ENCODE assay signal across 9 cellular contexts in the genomic region with DNA sequence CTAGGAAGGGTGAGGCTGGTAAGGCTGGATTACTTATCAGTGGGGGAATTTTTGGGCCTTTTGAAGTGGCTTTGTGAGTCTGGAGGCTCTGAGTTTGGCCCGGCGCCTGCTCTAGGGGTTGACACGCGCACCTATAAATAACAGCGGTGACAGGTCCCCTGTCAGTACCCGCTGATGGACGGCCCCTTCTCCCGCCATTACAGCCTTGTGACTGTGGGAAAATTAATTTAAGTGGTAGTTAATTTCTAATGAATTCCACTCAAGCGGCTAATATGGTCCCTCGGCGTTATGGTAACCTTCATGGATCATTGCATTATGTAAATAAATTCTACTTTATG. TPM values are rescaled to one million over a fixed set of nuclear protein-coding genes. Genes with fewer than 3 reads are reported as not detected.
A peak's percentile ranks its signal among the peaks of the same experiment; 100 is the strongest.
DNase-seq lines count a peak whose midpoint lies in the region; ATAC-seq lines count a peak whose summit lies in the region.
"Had no signal": no experiment of that assay in that cellular context is flagged by ENCODE, and none has a peak within 500 bp of the region (broad histone marks: within the 10 kb centered on the region; RNA-seq: fewer than 3 reads in every experiment).

No MANE protein-coding gene starts in this region.

- H3K9me3 ChIP-seq in BLaER1 treated with 17β-estradiol and CSF1 and Interleukin-3, amounts not matched to agents 10 nM and 100 nM (replicated peaks in 1 of 11), result no peaks in the 10 kb centered on the region

- DNase-seq in GM19238 (ENCODE audit: insufficient read length, low spot score), result peak; percentile 68
- DNase-seq in SW480 (ENCODE audit: low spot score), result peak; percentile 98
- DNase-seq in ureter (ENCODE audit: low spot score), result no peak
- no peak for DNase-seq in cerebellar nuclear complex (lab: John Stamatoyannopoulos, UW)
- no peak for DNase-seq in globus pallidus (ENCODE audit: low spot score)
- DNase-seq in activated effector memory CD4-positive, alpha-beta T cell treated with anti-CD3 and anti-CD28 coated beads, Interleukin-2, amount 50 U/mL, for 16 hours, result no peak
- DNase-seq: CD4-positive, alpha-beta T cell had no signal

- no peaks in the 10 kb centered on the region for H3K36me3 ChIP-seq in BLaER1 treated with 17β-estradiol and CSF1 and Interleukin-3, amounts not matched to agents 10 nM and 100 nM

- peaks cover 0 to 14% (median 0%) of the 10 kb centered on the region in 11 experiments; a peak in 2 of 22 replicates for H4K20me1 ChIP-seq in BLaER1 treated with 17β-estradiol and CSF1 and Interleukin-3, amounts not matched to agents 10 nM and 100 nM

- peaks cover 0 to 22% (median 0%) of the 10 kb centered on the region in 11 experiments; a peak in 5 of 22 replicates for H3K27me3 ChIP-seq in BLaER1 treated with 17β-estradiol and CSF1 and Interleukin-3, amounts not matched to agents 10 nM and 100 nM

- peaks cover 11 to 51% (median 40%) of the 10 kb centered on the region in 10 experiments for H3K4me1 ChIP-seq in BLaER1 treated with 17β-estradiol and CSF1 and Interleukin-3, amounts not matched to agents 10 nM and 100 nM

- peak overlapping the region in 10 of 11 experiments; percentile 4 to 95 (median 84); a peak in 18 of 22 replicates for H3K4me2 ChIP-seq in BLaER1 treated with 17β-estradiol and CSF1 and Interleukin-3, amounts not matched to agents 10 nM and 100 nM

- ATAC-seq in HG02981 (IDR thresholded peaks at IDR 0.05; ENCODE audit: unreplicated experiment), result peak; percentile 82

- H3K4me3 ChIP-seq in BLaER1 treated with 17β-estradiol and CSF1 and Interleukin-3, amounts not matched to agents 10 nM and 100 nM, result 0 out of 20 replicates have a peak overlapping the region, but pooled peaks of 1 of the 10 experiments have one; percentile 22

- peak overlapping the region in 2 of 11 experiments; percentile 16 to 36; a peak in 3 of 22 replicates for H3K9ac ChIP-seq in BLaER1 treated with 17β-estradiol and CSF1 and Interleukin-3, amounts not matched to agents 10 nM and 100 nM

- H3K27ac ChIP-seq in BLaER1 treated with 17β-estradiol and CSF1 and Interleukin-3, amounts not matched to agents 10 nM and 100 nM, result no peak overlapping the region; a peak in 1 of 22 replicates

RNA-seq across cellular contexts. Expression of gene MRPL36, which starts 16.5 kb away (rescaled TPM):
- 33.2 TPM for total RNA-seq in ureter

RNA-seq across cellular contexts. Expression of gene NDUFS6, which starts 18.0 kb away (rescaled TPM):
- 22.9 TPM for total RNA-seq in ureter

Comparison
In these comparisons a context has a peak if more than half of its experiments do, and no peak if none do; other contexts are left out.
1. DNase-seq: peak in GM19238 (single experiment) and SW480 (single experiment); none in ureter (single experiment), cerebellar nuclear complex (0 of 2), globus pallidus (single experiment) and activated effector memory CD4-positive, alpha-beta T cell treated with anti-CD3 and anti-CD28 coated beads, Interleukin-2, amount 50 U/mL, for 16 hours (single experiment).